In genomic region chr17:63358956-63359355, GRCh38 we compare ENCODE assay signal across 23 cellular contexts.
"Had no signal": no experiment of that assay in that cellular context is flagged by ENCODE, and none has a peak within 500 bp of the region (broad histone marks: within the 10 kb centered on the region; RNA-seq: fewer than 3 reads in every experiment).

No MANE protein-coding gene starts in this region.

- DNase-seq: activated CD4-positive, alpha-beta T cell treated with anti-CD3 and anti-CD28 coated beads, Interleukin-2, amount 10 ng/mL, durations not matched to agents 24 days and 14 days; activated CD4-positive, CD25-positive, alpha-beta regulatory T cell; activated CD8-positive, alpha-beta T cell treated with anti-CD3 and anti-CD28 coated beads, Interleukin-2, amount 10 ng/mL, durations not matched to agents 7 days and 5 days; activated naive CD4-positive, alpha-beta T cell treated with anti-CD3 and anti-CD28 coated beads for 36 hours; activated naive CD8-positive, alpha-beta T cell treated with anti-CD3 and anti-CD28 coated beads, Interleukin-2, amount 50 U/mL, for 24 hours; activated T-cell treated with anti-CD3 and anti-CD28 coated beads, Interleukin-2, amount 50 U/mL, for 24 hours; anterior cingulate cortex; effector CD4-positive, alpha-beta T cell; left cardiac atrium; mesendoderm; naive thymus-derived CD8-positive, alpha-beta T cell; posterior cingulate gyrus; stimulated activated CD4-positive, alpha-beta T cell treated with anti-CD3 and anti-CD28 coated beads, Interleukin-2, amount 100 ng/mL, for 24 hours; stimulated activated naive CD8-positive, alpha-beta T cell treated with anti-CD3 and anti-CD28 coated beads, Interleukin-15, Interleukin-2, amounts not matched to agents 100 U/mL and 50 U/mL, for 24 hours; substantia nigra; T-helper 1 cell; T1000 had no signal

- ATAC-seq: activated CD8-positive, alpha-beta T cell treated with anti-CD3 and anti-CD28 coated beads, Interleukin-2, amount 10 ng/mL, durations not matched to agents 7 days and 5 days; activated naive CD8-positive, alpha-beta T cell treated with anti-CD3 and anti-CD28 coated beads, Interleukin-2, amount 50 U/mL, for 24 hours; gastroesophageal sphincter; left cardiac atrium; naive thymus-derived CD8-positive, alpha-beta T cell; stimulated activated naive CD8-positive, alpha-beta T cell treated with anti-CD3 and anti-CD28 coated beads, Interleukin-15, Interleukin-2, amounts not matched to agents 100 U/mL and 50 U/mL, for 24 hours had no signal

- FAIRE-seq: bronchial epithelial cell, urothelium cell line had no signal

- H3K4me3 Mint-ChIP-seq: activated CD4-positive, alpha-beta T cell treated with anti-CD3 and anti-CD28 coated beads, Interleukin-2, amount 10 ng/mL, durations not matched to agents 24 days and 14 days; activated CD8-positive, alpha-beta T cell treated with anti-CD3 and anti-CD28 coated beads, Interleukin-2, amount 10 ng/mL, durations not matched to agents 7 days and 5 days; activated naive CD4-positive, alpha-beta T cell treated with anti-CD3 and anti-CD28 coated beads for 36 hours; activated naive CD8-positive, alpha-beta T cell treated with anti-CD3 and anti-CD28 coated beads, Interleukin-2, amount 50 U/mL, for 24 hours; activated T-cell treated with anti-CD3 and anti-CD28 coated beads, Interleukin-2, amount 50 U/mL, for 24 hours; naive thymus-derived CD8-positive, alpha-beta T cell had no signal

- H3K27me3 Mint-ChIP-seq: activated CD4-positive, alpha-beta T cell treated with anti-CD3 and anti-CD28 coated beads, Interleukin-2, amount 10 ng/mL, durations not matched to agents 24 days and 14 days; activated naive CD8-positive, alpha-beta T cell treated with anti-CD3 and anti-CD28 coated beads, Interleukin-2, amount 50 U/mL, for 24 hours; activated T-cell treated with anti-CD3 and anti-CD28 coated beads, Interleukin-2, amount 50 U/mL, for 24 hours; naive thymus-derived CD8-positive, alpha-beta T cell had no signal

- H3K27me3 ChIP-seq: gastroesophageal sphincter, neutrophil, tibial nerve had no signal

- H3K9me3 Mint-ChIP-seq: activated CD4-positive, alpha-beta T cell treated with anti-CD3 and anti-CD28 coated beads, Interleukin-2, amount 10 ng/mL, durations not matched to agents 24 days and 14 days; activated naive CD4-positive, alpha-beta T cell treated with anti-CD3 and anti-CD28 coated beads for 36 hours; activated naive CD8-positive, alpha-beta T cell treated with anti-CD3 and anti-CD28 coated beads, Interleukin-2, amount 50 U/mL, for 24 hours; activated T-cell treated with anti-CD3 and anti-CD28 coated beads, Interleukin-2, amount 50 U/mL, for 24 hours; activated T-helper 2 cell treated with anti-CD3 and anti-CD28 coated beads, Interferon-gamma antibody, Interleukin-2, Interleukin-4, amounts not matched to agents 10 μg/mL and 5 μg/mL and 100 μg/mL, durations not matched to agents 14 hours and 24 hours and 36 hours had no signal

- H3K9me3 ChIP-seq: gastroesophageal sphincter, neutrophil, tibial nerve had no signal

- H3K4me3 ChIP-seq: gastroesophageal sphincter, tibial nerve had no signal

- H3K27ac ChIP-seq: gastroesophageal sphincter, neutrophil had no signal

- H3K4me1 Mint-ChIP-seq: activated CD4-positive, alpha-beta T cell treated with anti-CD3 and anti-CD28 coated beads, Interleukin-2, amount 10 ng/mL, durations not matched to agents 24 days and 14 days; naive thymus-derived CD8-positive, alpha-beta T cell had no signal

- H3K27ac Mint-ChIP-seq: activated CD4-positive, alpha-beta T cell treated with anti-CD3 and anti-CD28 coated beads, Interleukin-2, amount 10 ng/mL, durations not matched to agents 24 days and 14 days; activated CD8-positive, alpha-beta T cell treated with anti-CD3 and anti-CD28 coated beads, Interleukin-2, amount 10 ng/mL, durations not matched to agents 7 days and 5 days; activated naive CD4-positive, alpha-beta T cell treated with anti-CD3 and anti-CD28 coated beads for 36 hours; activated naive CD8-positive, alpha-beta T cell treated with anti-CD3 and anti-CD28 coated beads, Interleukin-2, amount 50 U/mL, for 24 hours; activated T-cell treated with anti-CD3 and anti-CD28 coated beads, Interleukin-2, amount 50 U/mL, for 24 hours; activated T-helper 2 cell treated with anti-CD3 and anti-CD28 coated beads, Interferon-gamma antibody, Interleukin-2, Interleukin-4, amounts not matched to agents 10 μg/mL and 5 μg/mL and 100 μg/mL, durations not matched to agents 14 hours and 24 hours and 36 hours had no signal
